Comparison of ENCODE assay signal across 8 cellular contexts in the genomic region with DNA sequence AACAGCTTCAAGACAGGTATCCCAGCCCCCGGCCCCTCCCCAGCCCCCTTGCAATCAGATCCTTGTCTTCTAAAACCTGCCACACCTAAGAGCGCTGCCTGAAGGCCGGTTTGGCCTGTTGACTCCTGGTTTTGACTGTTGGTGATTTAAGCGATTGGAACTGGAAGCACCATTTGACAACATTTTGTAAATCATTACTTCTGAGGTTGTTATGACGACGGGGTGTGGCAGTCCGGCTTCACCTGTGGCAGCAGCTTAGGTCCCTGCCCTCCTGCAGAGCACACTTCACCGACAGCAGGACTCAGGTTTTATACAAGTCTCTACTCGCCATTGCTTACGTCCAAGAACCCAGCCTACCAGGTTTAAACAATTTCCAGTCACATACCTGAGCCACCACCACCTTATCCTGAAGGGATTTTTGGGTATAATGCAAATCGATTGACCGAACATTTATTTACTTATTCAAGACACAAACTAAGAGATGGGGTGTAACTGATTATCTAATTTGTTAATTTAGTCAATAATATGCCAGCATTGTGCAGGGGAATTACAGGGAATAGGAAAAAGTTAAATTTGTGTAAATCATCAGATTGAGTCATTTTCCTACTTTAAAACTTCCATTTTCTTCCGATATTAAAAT. TPM values are rescaled to one million over a fixed set of nuclear protein-coding genes. Genes with fewer than 3 reads are reported as not detected.
DNase-seq lines count a peak whose midpoint lies in the region; ATAC-seq, FAIRE-seq and TF ChIP-seq lines count a peak whose summit lies in the region.

No MANE protein-coding gene starts in this region.

- H3K27ac ChIP-seq in kidney (ENCODE audit: low read depth in 2 of 2, low read length in 2 of 2) (no peak overlapping the region), thoracic aorta (peak overlapping the region; percentile 51 to 81)

- H3K4me3 ChIP-seq in kidney (ENCODE audit: low read length in 2 of 2) (peak overlapping the region; percentile 83 to 89), thoracic aorta (peak overlapping the region; percentile 73)

- H3K4me1 ChIP-seq in kidney (ENCODE audit: control insufficient read depth in 1 of 2, insufficient read depth in 1 of 2, low read depth in 1 of 2, low read length in 2 of 2) = peaks cover 0 to 9% of the 10 kb centered on the region in 2 donors
- peaks cover 25 to 31% of the 10 kb centered on the region in 2 donors for H3K4me1 ChIP-seq in thoracic aorta (ENCODE audit: control insufficient read depth in 1 of 2, low read depth in 2 of 2)

- no peak overlapping the region for H3K9ac ChIP-seq in kidney (ENCODE audit: low read length in 2 of 2)

- H3K9me3 Mint-ChIP-seq in activated CD8-positive, alpha-beta memory T cell treated with anti-CD3 and anti-CD28 coated beads, Interleukin-2, amount 10 ng/mL, durations not matched to agents 7 days and 5 days (ENCODE audit: low read depth) = no peaks in the 10 kb centered on the region
- no peaks in the 10 kb centered on the region for H3K9me3 Mint-ChIP-seq in activated CD4-positive, alpha-beta memory T cell treated with anti-CD3 and anti-CD28 coated beads, Interleukin-2, amount 10 ng/mL, durations not matched to agents 7 days and 5 days

- H3K9me3 ChIP-seq in kidney (ENCODE audit: control insufficient read depth in 1 of 2, low read length in 2 of 2) (no peaks in the 10 kb centered on the region), thoracic aorta (no peaks in the 10 kb centered on the region)

- no peaks in the 10 kb centered on the region for H3K27me3 Mint-ChIP-seq in activated CD8-positive, alpha-beta memory T cell treated with anti-CD3 and anti-CD28 coated beads, Interleukin-2, amount 10 ng/mL, durations not matched to agents 7 days and 5 days
- peaks cover 2% of the 10 kb centered on the region for H3K27me3 Mint-ChIP-seq in activated CD4-positive, alpha-beta memory T cell treated with anti-CD3 and anti-CD28 coated beads, Interleukin-2, amount 10 ng/mL, durations not matched to agents 7 days and 5 days

- peaks cover 49% of the 10 kb centered on the region for H3K4me1 Mint-ChIP-seq in activated CD8-positive, alpha-beta memory T cell treated with anti-CD3 and anti-CD28 coated beads, Interleukin-2, amount 10 ng/mL, durations not matched to agents 7 days and 5 days
- H3K4me1 Mint-ChIP-seq in activated CD4-positive, alpha-beta memory T cell treated with anti-CD3 and anti-CD28 coated beads, Interleukin-2, amount 10 ng/mL, durations not matched to agents 7 days and 5 days = peaks cover 50% of the 10 kb centered on the region

- intact Hi-C loops in kidney (cut with DNase I) = no loop called here

- no peak for ATAC-seq in activated CD8-positive, alpha-beta memory T cell treated with anti-CD3 and anti-CD28 coated beads, Interleukin-2, amount 10 ng/mL, durations not matched to agents 7 days and 5 days
- ATAC-seq in thoracic aorta (ENCODE audit: insufficient number of reproducible peaks, low FRiP score, low read depth) = no peak

- H3K27me3 ChIP-seq in thoracic aorta (replicated peaks; ENCODE audit: insufficient read depth) = no peaks in the 10 kb centered on the region

- TF ChIP-seq CTCF in kidney (IDR thresholded peaks at IDR 0.05; ENCODE audit: borderline replicate concordance, extremely low read depth, insufficient read depth) (no peak), thoracic aorta (IDR thresholded peaks at IDR 0.05) (no peak)

- peak overlapping the region; percentile 87 for H3K4me3 Mint-ChIP-seq in activated CD8-positive, alpha-beta memory T cell treated with anti-CD3 and anti-CD28 coated beads, Interleukin-2, amount 10 ng/mL, durations not matched to agents 7 days and 5 days
- H3K4me3 Mint-ChIP-seq in activated CD4-positive, alpha-beta memory T cell treated with anti-CD3 and anti-CD28 coated beads, Interleukin-2, amount 10 ng/mL, durations not matched to agents 7 days and 5 days = peak overlapping the region; percentile 57

- peak overlapping the region; percentile 94 for H3K27ac Mint-ChIP-seq in activated CD8-positive, alpha-beta memory T cell treated with anti-CD3 and anti-CD28 coated beads, Interleukin-2, amount 10 ng/mL, durations not matched to agents 7 days and 5 days
- H3K27ac Mint-ChIP-seq in activated CD4-positive, alpha-beta memory T cell treated with anti-CD3 and anti-CD28 coated beads, Interleukin-2, amount 10 ng/mL, durations not matched to agents 7 days and 5 days = peak overlapping the region; percentile 38

- H3K36me3 ChIP-seq in kidney (ENCODE audit: control insufficient read depth in 1 of 2, insufficient read depth in 2 of 2, low read length in 2 of 2) (no peaks in the 10 kb centered on the region), thoracic aorta (no peaks in the 10 kb centered on the region)

- H3K36me3 Mint-ChIP-seq in activated CD8-positive, alpha-beta memory T cell treated with anti-CD3 and anti-CD28 coated beads, Interleukin-2, amount 10 ng/mL, durations not matched to agents 7 days and 5 days = peaks cover 19% of the 10 kb centered on the region
- peaks cover 21% of the 10 kb centered on the region for H3K36me3 Mint-ChIP-seq in activated CD4-positive, alpha-beta memory T cell treated with anti-CD3 and anti-CD28 coated beads, Interleukin-2, amount 10 ng/mL, durations not matched to agents 7 days and 5 days (ENCODE audit: low read depth)

- CTCF ChIA-PET in activated CD8-positive, alpha-beta memory T cell treated with anti-CD3 and anti-CD28 coated beads, Interleukin-2, amount 10 ng/mL, durations not matched to agents 7 days and 5 days (lab: Charles Lee) = no interaction called here
- CTCF ChIA-PET in activated CD4-positive, alpha-beta memory T cell treated with anti-CD3 and anti-CD28 coated beads, Interleukin-2, amount 10 ng/mL, durations not matched to agents 7 days and 5 days (lab: Charles Lee) = interaction anchor here (1.2 kb wide), 1 partner anchor 102 kb away, joined by 3 read pairs; no protein-coding TSS in a partner anchor

- DNase-seq in activated CD8-positive, alpha-beta memory T cell treated with anti-CD3 and anti-CD28 coated beads, Interleukin-2, amount 10 ng/mL, durations not matched to agents 7 days and 5 days = no peak
- DNase-seq in activated CD8-positive, alpha-beta memory T cell treated with anti-CD3 and anti-CD28 coated beads, Interleukin-2, amount 50 U/mL, for 48 hours = no peak
- DNase-seq in activated CD4-positive, alpha-beta memory T cell treated with anti-CD3 and anti-CD28 coated beads, Interleukin-2, amount 10 ng/mL, durations not matched to agents 7 days and 5 days = no peak
- DNase-seq in kidney = peak; percentile 72
- DNase-seq in thoracic aorta (ENCODE audit: low spot score) = no peak
- no peak for DNase-seq in GM03348 (ENCODE audit: low spot score)
- no peak for DNase-seq in activated CD4-positive, CD25-positive, alpha-beta regulatory T cell (lab: John Stamatoyannopoulos, UW)
- no peak for DNase-seq in HCEC 1CT

- POLR2A ChIA-PET in activated CD4-positive, alpha-beta memory T cell treated with anti-CD3 and anti-CD28 coated beads, Interleukin-2, amount 10 ng/mL, durations not matched to agents 7 days and 5 days (lab: Charles Lee) = interaction anchor here (1.0 to 1.3 kb wide), 2 partner anchors 81 to 194 kb away, joined by 3 to 8 read pairs; no protein-coding TSS in a partner anchor

- FAIRE-seq in kidney (lab: Jason Lieb, UNC) = no peak

RNA-seq across cellular contexts. Expression of a gene that starts 0.7 kb away (rescaled TPM):
- 10 to 100 TPM; 65.9 to 75.4 TPM for total RNA-seq in activated CD8-positive, alpha-beta memory T cell treated with anti-CD3 and anti-CD28 coated beads, Interleukin-2, amount 10 ng/mL, durations not matched to agents 7 days and 5 days
- 10 to 100 TPM; 75.6 to 76.3 TPM for total RNA-seq in activated CD4-positive, alpha-beta memory T cell treated with anti-CD3 and anti-CD28 coated beads, Interleukin-2, amount 10 ng/mL, durations not matched to agents 7 days and 5 days
- total RNA-seq in kidney (44.4 TPM), thoracic aorta (10 to 100 TPM; 20.8 to 36.2 TPM)
- 86.2 TPM for polyA plus RNA-seq in kidney (ENCODE audit: insufficient read depth, low read depth, low replicate concordance)

RNA-seq across cellular contexts. Expression of a gene that starts 33.2 kb away (rescaled TPM):
- total RNA-seq in activated CD8-positive, alpha-beta memory T cell treated with anti-CD3 and anti-CD28 coated beads, Interleukin-2, amount 10 ng/mL, durations not matched to agents 7 days and 5 days = not detected
- total RNA-seq in activated CD4-positive, alpha-beta memory T cell treated with anti-CD3 and anti-CD28 coated beads, Interleukin-2, amount 10 ng/mL, durations not matched to agents 7 days and 5 days = not detected
- total RNA-seq in kidney (13.7 TPM), thoracic aorta (100 to 1,000 TPM; 251 to 325 TPM)
- 6.6 TPM for polyA plus RNA-seq in kidney (ENCODE audit: insufficient read depth, low read depth, low replicate concordance)

RNA-seq across cellular contexts. Expression of a gene that starts 58.7 kb away (rescaled TPM):
- 10 to 100 TPM; 12.7 to 13.7 TPM for total RNA-seq in activated CD8-positive, alpha-beta memory T cell treated with anti-CD3 and anti-CD28 coated beads, Interleukin-2, amount 10 ng/mL, durations not matched to agents 7 days and 5 days
- 10 to 100 TPM; 10.1 to 10.7 TPM for total RNA-seq in activated CD4-positive, alpha-beta memory T cell treated with anti-CD3 and anti-CD28 coated beads, Interleukin-2, amount 10 ng/mL, durations not matched to agents 7 days and 5 days
- total RNA-seq in kidney (13.1 TPM), thoracic aorta (10 to 100 TPM in 1 of 2 donors, 1 to 10 TPM in 1; 8.7 to 15.8 TPM)
- polyA plus RNA-seq in kidney (ENCODE audit: insufficient read depth, low read depth, low replicate concordance) = 0.52 TPM

Comparison
In these comparisons a context has a peak if more than half of its experiments do, and no peak if none do; other contexts are left out.
1. H3K27ac ChIP-seq: peak in thoracic aorta (2 of 2); none in kidney (0 of 2).
2. RNA of a gene that starts 33.2 kb away (total RNA-seq): 251 to 325 TPM in thoracic aorta; 13.7 TPM in kidney (single experiment), not detected in activated CD8-positive, alpha-beta memory T cell treated with anti-CD3 and anti-CD28 coated beads, Interleukin-2, amount 10 ng/mL, durations not matched to agents 7 days and 5 days and not detected in activated CD4-positive, alpha-beta memory T cell treated with anti-CD3 and anti-CD28 coated beads, Interleukin-2, amount 10 ng/mL, durations not matched to agents 7 days and 5 days; every median in the first group is over 10 times any median in the second.